ENCODE assay signal across 8 cellular contexts in the genomic region with DNA sequence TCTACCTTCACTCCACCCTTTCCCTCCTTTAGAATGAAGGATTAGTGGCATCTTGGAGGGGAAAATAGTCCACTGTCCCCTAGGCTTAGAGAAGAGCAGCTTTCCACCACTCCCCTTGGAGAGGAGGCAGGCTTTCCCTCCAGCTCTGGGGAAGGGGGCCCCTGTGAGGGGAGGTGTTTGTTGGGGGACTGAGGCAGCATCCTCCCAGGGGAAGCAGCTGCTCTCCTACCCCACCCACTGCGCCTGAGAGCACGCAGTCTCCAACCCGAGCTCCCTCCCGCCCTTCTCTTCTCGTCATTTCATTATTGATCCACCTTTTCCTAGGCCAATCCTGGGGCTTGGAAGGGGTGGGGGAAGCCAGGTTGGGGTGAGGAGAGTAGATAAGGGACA. TPM values are rescaled to one million over a fixed set of nuclear protein-coding genes. Genes with fewer than 3 reads are reported as not detected.
DNase-seq lines count a peak whose midpoint lies in the region; ATAC-seq and TF ChIP-seq lines count a peak whose summit lies in the region.

No MANE protein-coding gene starts in this region.

- peak overlapping the region; percentile 98 for H3K27ac Mint-ChIP-seq in CD4-positive, alpha-beta T cell
- H3K27ac Mint-ChIP-seq in endodermal cell, result peak overlapping the region; percentile 96
- H3K27ac Mint-ChIP-seq in naive thymus-derived CD8-positive, alpha-beta T cell, result peak overlapping the region; percentile 89 to 99 (median 98)

- H3K36me3 Mint-ChIP-seq in CD4-positive, alpha-beta T cell (ENCODE audit: low read depth), result peaks cover 62% of the 10 kb centered on the region
- peaks cover 19% of the 10 kb centered on the region for H3K36me3 Mint-ChIP-seq in endodermal cell (ENCODE audit: low read depth)
- H3K36me3 Mint-ChIP-seq in naive thymus-derived CD8-positive, alpha-beta T cell, result peaks cover 0 to 30% (median 0%) of the 10 kb centered on the region in 3 donors

- ATAC-seq in CD4-positive, alpha-beta T cell (ENCODE audit: poor library complexity), result no peak
- no peak for ATAC-seq in naive thymus-derived CD8-positive, alpha-beta T cell
- ATAC-seq in upper lobe of left lung (ENCODE audit: low FRiP score in 2 of 2) (no peak), HG03378 (IDR thresholded peaks at IDR 0.05; ENCODE audit: unreplicated experiment) (no peak)

- peak overlapping the region; percentile 12; the same call in 1 of the 2 replicates for H3K9ac ChIP-seq in KMS-11
- H3K9ac ChIP-seq in endodermal cell (ENCODE audit: extremely low read depth, low read length, poor library complexity, severe bottlenecking), result peak overlapping the region; percentile 70

- H3K27ac ChIP-seq in CD4-positive, alpha-beta T cell (ENCODE audit: low read depth, low read length), result peak overlapping the region; percentile 98
- H3K27ac ChIP-seq in KMS-11, result peak overlapping the region; percentile 49; the same call in 1 of the 2 replicates
- peak overlapping the region; percentile 87 for H3K27ac ChIP-seq in endodermal cell (ENCODE audit: low read depth, low read length)
- H3K27ac ChIP-seq in upper lobe of left lung, result peak overlapping the region; percentile 87 to 94 (median 90)

- intact Hi-C loops in CD4-positive, alpha-beta T cell (cut with DNase I, micrococcal nuclease), result loop anchor here (1.0 to 5.0 kb wide), 4 partner anchors 39 to 130 kb away; partner anchors contain the start of gene UBE4A (in 1 of the 2)

- peak overlapping the region; percentile 90 for H3K4me2 ChIP-seq in KMS-11

- WGBS in endodermal cell (ENCODE audit: insufficient coverage in 1 of 2, insufficient read length in 1 of 2), 2 experiments, result 0% methylated on average over 3 of the region's 5 CpGs; no CpG with 5 or more reads in 1 of the 2 experiments
- 0 to 2% methylated on average over 4 to 5 of the region's 5 CpGs for WGBS in upper lobe of left lung, 2 donors

- peak overlapping the region; percentile 99 for H3K4me3 Mint-ChIP-seq in CD4-positive, alpha-beta T cell
- peak overlapping the region; percentile 93 for H3K4me3 Mint-ChIP-seq in endodermal cell
- H3K4me3 Mint-ChIP-seq in naive thymus-derived CD8-positive, alpha-beta T cell, result peak overlapping the region; percentile 91 to 96 (median 93)

- TF ChIP-seq CTCF in CD4-positive, alpha-beta T cell (IDR thresholded peaks at IDR 0.05), result no peak
- TF ChIP-seq CTCF in KMS-11 (conservative IDR thresholded peaks at IDR 0.05; ENCODE audit: low read depth, low read length) (no peak), endodermal cell (conservative IDR thresholded peaks at IDR 0.05) (no peak), upper lobe of left lung (IDR thresholded peaks at IDR 0.05) (no peak)

- no peak for TF ChIP-seq POLR2A in upper lobe of left lung (IDR thresholded peaks at IDR 0.05)

- peaks cover 60% of the 10 kb centered on the region for H3K79me2 ChIP-seq in KMS-11 (ENCODE audit: insufficient read depth, low read depth)

- H3K9me3 ChIP-seq in CD4-positive, alpha-beta T cell (ENCODE audit: control insufficient read depth, low read length), result no peaks in the 10 kb centered on the region
- H3K9me3 ChIP-seq in endodermal cell (ENCODE audit: control insufficient read depth, low read length), result no peaks in the 10 kb centered on the region
- H3K9me3 ChIP-seq in upper lobe of left lung, result no peaks in the 10 kb centered on the region

- H3K4me1 Mint-ChIP-seq in CD4-positive, alpha-beta T cell (ENCODE audit: low read depth), result peaks cover 67% of the 10 kb centered on the region
- peaks cover 46% of the 10 kb centered on the region for H3K4me1 Mint-ChIP-seq in endodermal cell
- H3K4me1 Mint-ChIP-seq in naive thymus-derived CD8-positive, alpha-beta T cell, result peaks cover 37 to 71% (median 53%) of the 10 kb centered on the region in 4 donors

- H4K20me1 ChIP-seq in KMS-11 (ENCODE audit: insufficient read depth), result peaks cover 11% of the 10 kb centered on the region

- H2AFZ ChIP-seq in KMS-11 (ENCODE audit: low read depth), result no peak overlapping the region

- CTCF ChIA-PET in CD4-positive, alpha-beta T cell (lab: Charles Lee), result interaction anchor here (0.6 to 0.8 kb wide), 2 partner anchors 439 to 630 kb away, joined by 3 read pairs; no protein-coding TSS in a partner anchor

- TF ChIP-seq EP300 in upper lobe of left lung (IDR thresholded peaks at IDR 0.05), result no peak

- no peaks in the 10 kb centered on the region for H3K27me3 ChIP-seq in CD4-positive, alpha-beta T cell (ENCODE audit: control insufficient read depth, insufficient read depth, low read length)
- H3K27me3 ChIP-seq in KMS-11 (ENCODE audit: insufficient read depth, low read depth) (no peaks in the 10 kb centered on the region), endodermal cell (ENCODE audit: control insufficient read depth, insufficient read depth, low read length, poor library complexity, severe bottlenecking) (peaks cover 6% of the 10 kb centered on the region), upper lobe of left lung (peaks cover 0 to 4% (median 2%) of the 10 kb centered on the region in 4 donors)

- H3K4me1 ChIP-seq in KMS-11 (ENCODE audit: low read depth, poor library complexity, severe bottlenecking) (peaks cover 43% of the 10 kb centered on the region), endodermal cell (ENCODE audit: control insufficient read depth, insufficient read depth, low read length) (peaks cover 10% of the 10 kb centered on the region), upper lobe of left lung (peaks cover 50 to 66% (median 59%) of the 10 kb centered on the region in 4 donors)

- no peak overlapping the region for H3K4me3 ChIP-seq in KMS-11 (IDR thresholded peaks at IDR 0.05; ENCODE audit: insufficient read depth, low read depth, low read length)
- H3K4me3 ChIP-seq in endodermal cell (ENCODE audit: low read length), result peak overlapping the region; percentile 89
- peak overlapping the region; percentile 78 to 99 (median 88) for H3K4me3 ChIP-seq in upper lobe of left lung

- H3K27me3 Mint-ChIP-seq in CD4-positive, alpha-beta T cell, result no peaks in the 10 kb centered on the region
- peaks cover 15% of the 10 kb centered on the region for H3K27me3 Mint-ChIP-seq in endodermal cell (ENCODE audit: insufficient read depth)
- no peaks in the 10 kb centered on the region for H3K27me3 Mint-ChIP-seq in naive thymus-derived CD8-positive, alpha-beta T cell

- DNase-seq in CD4-positive, alpha-beta T cell, result peak in 8 of 10 experiments; percentile 3 to 38 (median 8)
- DNase-seq in activated CD4-positive, alpha-beta T cell treated with anti-CD3 and anti-CD28 coated beads, Interleukin-2, amount 50 U/mL, for 1 hour, result peak; percentile 7
- no peak for DNase-seq in endodermal cell
- peak; percentile 1 to 66 (median 22) for DNase-seq in naive thymus-derived CD8-positive, alpha-beta T cell
- peak in 1 of 2 donors; percentile 31 for DNase-seq in upper lobe of left lung
- no peak for DNase-seq in T1000 (lab: John Stamatoyannopoulos, UW)

- POLR2A ChIA-PET in CD4-positive, alpha-beta T cell (lab: Charles Lee), result interaction anchor here (0.7 to 2.5 kb wide), 9 partner anchors 10 to 925 kb away, joined by 3 to 14 read pairs (median 3); no protein-coding TSS in a partner anchor
- POLR2A ChIA-PET in naive thymus-derived CD8-positive, alpha-beta T cell (lab: Charles Lee), result interaction anchor here (0.6 to 1.6 kb wide), 4 partner anchors 45 to 824 kb away, joined by 3 to 5 read pairs (median 4); no protein-coding TSS in a partner anchor

- H3K36me3 ChIP-seq in KMS-11 (ENCODE audit: insufficient read depth), result no peaks in the 10 kb centered on the region
- H3K36me3 ChIP-seq in endodermal cell (ENCODE audit: control insufficient read depth, insufficient read depth, low read length), result peaks cover 18% of the 10 kb centered on the region
- no peaks in the 10 kb centered on the region for H3K36me3 ChIP-seq in upper lobe of left lung

- no peaks in the 10 kb centered on the region for H3K9me3 Mint-ChIP-seq in CD4-positive, alpha-beta T cell
- no peaks in the 10 kb centered on the region for H3K9me3 Mint-ChIP-seq in endodermal cell
- H3K9me3 Mint-ChIP-seq in naive thymus-derived CD8-positive, alpha-beta T cell, result no peaks in the 10 kb centered on the region

RNA-seq across cellular contexts. Expression of gene KMT2A, which starts 1.4 kb away (rescaled TPM):
- 100 to 1,000 TPM; 135 to 140 TPM for total RNA-seq in CD4-positive, alpha-beta T cell
- total RNA-seq in endodermal cell (10 to 100 TPM; 76.9 to 78.8 TPM), upper lobe of left lung (10 to 100 TPM; 42.0 to 97.1 (median 58.4) TPM)
- 31.8 TPM for polyA plus RNA-seq in endodermal cell (2013, experiment 1 of 2)
- polyA plus RNA-seq in endodermal cell (2013, experiment 2 of 2), result 34.7 TPM
- total RNA-seq in naive thymus-derived CD8-positive, alpha-beta T cell, result 100 to 1,000 TPM; 149 to 161 TPM
- polyA plus RNA-seq in naive thymus-derived CD8-positive, alpha-beta T cell, result 10 to 100 TPM; 16.9 to 30.5 (median 19.5) TPM

RNA-seq across cellular contexts. Expression of gene ATP5MG, which starts 36.3 kb away (rescaled TPM):
- 100 to 1,000 TPM; 147 to 153 TPM for total RNA-seq in CD4-positive, alpha-beta T cell
- 100 to 1,000 TPM; 214 to 283 TPM for total RNA-seq in endodermal cell
- polyA plus RNA-seq in endodermal cell (2013, experiment 1 of 2), result 189 TPM
- 171 TPM for polyA plus RNA-seq in endodermal cell (2013, experiment 2 of 2)
- 100 to 1,000 TPM; 145 to 172 TPM for total RNA-seq in naive thymus-derived CD8-positive, alpha-beta T cell
- polyA plus RNA-seq in naive thymus-derived CD8-positive, alpha-beta T cell, result 100 to 1,000 TPM; 649 to 923 (median 790) TPM
- total RNA-seq in upper lobe of left lung, result 100 to 1,000 TPM in 2 of 6 donors, 10 to 100 TPM in 4; 22.2 to 178 (median 58.0) TPM

Comparison
In these comparisons a context has a peak if more than half of its experiments do, and no peak if none do; other contexts are left out.
1. DNase-seq: peak in CD4-positive, alpha-beta T cell (8 of 10), activated CD4-positive, alpha-beta T cell treated with anti-CD3 and anti-CD28 coated beads, Interleukin-2, amount 50 U/mL, for 1 hour (single experiment) and naive thymus-derived CD8-positive, alpha-beta T cell (10 of 10); none in endodermal cell (single experiment) and T1000 (single experiment).
2. Peak in every context shown above with its lines, with median percentiles within 50 percentile points of each other: H3K27ac ChIP-seq, H3K27ac Mint-ChIP-seq and H3K4me3 Mint-ChIP-seq.